Comparison of ENCODE assay signal across 29 cellular contexts in the genomic region with DNA sequence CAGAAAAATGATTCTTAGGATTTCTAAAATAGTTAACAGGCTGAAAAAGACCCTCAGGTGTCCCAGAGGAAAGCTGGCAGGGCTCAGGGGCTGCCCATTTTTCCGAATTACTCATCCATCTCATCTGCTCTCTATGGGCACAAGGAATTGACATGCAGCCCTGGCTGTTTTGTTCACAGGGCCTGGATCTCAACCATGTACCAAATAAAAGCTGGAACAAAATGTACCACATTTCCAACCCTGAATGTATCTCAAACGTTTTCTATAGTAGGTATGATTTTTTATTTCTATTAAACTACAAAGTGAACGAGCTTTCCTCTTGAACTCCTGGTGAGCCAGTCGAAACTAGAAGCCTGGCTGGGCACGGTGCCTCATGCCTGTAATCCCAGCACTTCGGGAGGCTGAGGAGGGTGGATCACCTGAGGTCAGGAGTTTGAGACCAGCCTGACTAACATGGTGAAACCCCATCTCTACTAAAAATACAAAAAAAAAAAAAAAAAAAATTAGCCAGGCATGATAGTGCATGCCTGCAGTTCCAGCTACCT. TPM values are rescaled to one million over a fixed set of nuclear protein-coding genes. Genes with fewer than 3 reads are reported as not detected.
"Had no signal": no experiment of that assay in that cellular context is flagged by ENCODE, and none has a peak within 500 bp of the region (broad histone marks: within the 10 kb centered on the region; RNA-seq: fewer than 3 reads in every experiment).

No MANE protein-coding gene starts in this region.

- H3K9me3 Mint-ChIP-seq: naive thymus-derived CD4-positive, alpha-beta T cell; natural killer cell; nephron; neural progenitor cell; stimulated activated memory B cell treated with anti-CD40 and anti-IgM and Interleukin-4, amounts not matched to agents 10 μg/mL and 1 μg/mL and 100 μg/mL, for 72 hours; stimulated activated naive CD8-positive, alpha-beta T cell treated with anti-CD3 and anti-CD28 coated beads, Interleukin-15, amount 100 ng/mL, for 72 hours had no signal

- H3K9me3 ChIP-seq: pancreas, psoas muscle, right atrium auricular region, right lobe of liver, spleen, suprapubic skin, testis, tibial nerve, upper lobe of left lung had no signal

- DNase-seq: naive thymus-derived CD4-positive, alpha-beta T cell; natural killer cell; occipital lobe; pancreas; psoas muscle; retina; right lobe of liver; spleen; stimulated activated CD4-positive, alpha-beta T cell treated with anti-CD3 and anti-CD28 coated beads, Interleukin-12 subunit alpha, Interleukin-12 subunit beta, amount 100 ng/mL, for 4 hours; stimulated activated CD4-positive, alpha-beta T cell treated with anti-CD3 and anti-CD28 coated beads, Interleukin-1b, Interleukin-23, amount 100 ng/mL, for 48 hours; stimulated activated CD4-positive, alpha-beta T cell treated with anti-CD3 and anti-CD28 coated beads, Interleukin-4, amount 100 ng/mL, for 1 hour; stimulated activated CD4-positive, alpha-beta T cell treated with anti-CD3 and anti-CD28 coated beads, Interleukin-4, amount 100 ng/mL, for 4 hours; stimulated activated CD8-positive, alpha-beta memory T cell treated with anti-CD3 and anti-CD28 coated beads, Interleukin-4, amount 100 ng/mL, for 48 hours; stimulated activated naive CD4-positive, alpha-beta T cell; stimulated activated naive CD8-positive, alpha-beta T cell treated with anti-CD3 and anti-CD28 coated beads, Interleukin-15, amount 100 ng/mL, for 72 hours; stimulated activated naive CD8-positive, alpha-beta T cell treated with anti-CD3 and anti-CD28 coated beads, Interleukin-15, Interleukin-2, amounts not matched to agents 100 U/mL and 50 U/mL, for 24 hours; substantia nigra; testis; trophoblast cell; upper lobe of left lung had no signal

- ATAC-seq: naive thymus-derived CD4-positive, alpha-beta T cell; natural killer cell; pancreas; psoas muscle; right lobe of liver; stimulated activated memory B cell treated with anti-CD40 and anti-IgM and Interleukin-4, amounts not matched to agents 10 μg/mL and 1 μg/mL and 100 μg/mL, for 72 hours; stimulated activated naive CD8-positive, alpha-beta T cell treated with anti-CD3 and anti-CD28 coated beads, Interleukin-15, amount 100 ng/mL, for 72 hours; stimulated activated naive CD8-positive, alpha-beta T cell treated with anti-CD3 and anti-CD28 coated beads, Interleukin-15, Interleukin-2, amounts not matched to agents 100 U/mL and 50 U/mL, for 24 hours had no signal

- H3K4me3 Mint-ChIP-seq: naive thymus-derived CD4-positive, alpha-beta T cell; natural killer cell; nephron; neural progenitor cell; stimulated activated memory B cell treated with anti-CD40 and anti-IgM and Interleukin-4, amounts not matched to agents 10 μg/mL and 1 μg/mL and 100 μg/mL, for 72 hours; stimulated activated naive CD8-positive, alpha-beta T cell treated with anti-CD3 and anti-CD28 coated beads, Interleukin-15, amount 100 ng/mL, for 72 hours had no signal

- H3K27ac Mint-ChIP-seq: naive thymus-derived CD4-positive, alpha-beta T cell; natural killer cell; nephron; neural progenitor cell; stimulated activated memory B cell treated with anti-CD40 and anti-IgM and Interleukin-4, amounts not matched to agents 10 μg/mL and 1 μg/mL and 100 μg/mL, for 72 hours; stimulated activated naive CD8-positive, alpha-beta T cell treated with anti-CD3 and anti-CD28 coated beads, Interleukin-15, amount 100 ng/mL, for 72 hours had no signal

- H3K9ac ChIP-seq: neural progenitor cell had no signal

- H3K36me3 ChIP-seq: neural progenitor cell, pancreas, right atrium auricular region, right lobe of liver, spleen, suprapubic skin, tibial nerve, upper lobe of left lung had no signal

- H3K27ac ChIP-seq: neural progenitor cell, pancreas, psoas muscle, right atrium auricular region, right lobe of liver, skin epidermis, spleen, suprapubic skin, testis, tibial nerve, upper lobe of left lung had no signal

- H3K4me1 ChIP-seq: neural progenitor cell, pancreas, psoas muscle, right atrium auricular region, right lobe of liver, spleen, tibial nerve had no signal

- H3K4me1 Mint-ChIP-seq: naive thymus-derived CD4-positive, alpha-beta T cell; natural killer cell; nephron; neural progenitor cell; stimulated activated memory B cell treated with anti-CD40 and anti-IgM and Interleukin-4, amounts not matched to agents 10 μg/mL and 1 μg/mL and 100 μg/mL, for 72 hours; stimulated activated naive CD8-positive, alpha-beta T cell treated with anti-CD3 and anti-CD28 coated beads, Interleukin-15, amount 100 ng/mL, for 72 hours had no signal

- H3K4me3 ChIP-seq: neural progenitor cell, pancreas, psoas muscle, right atrium auricular region, right lobe of liver, skin epidermis, smooth muscle cell, spleen, suprapubic skin, testis, tibial nerve, upper lobe of left lung had no signal

- H3K27me3 ChIP-seq: neural progenitor cell, pancreas, right atrium auricular region, right lobe of liver, testis, upper lobe of left lung had no signal

- H3K36me3 Mint-ChIP-seq: naive thymus-derived CD4-positive, alpha-beta T cell; natural killer cell; neural progenitor cell; stimulated activated memory B cell treated with anti-CD40 and anti-IgM and Interleukin-4, amounts not matched to agents 10 μg/mL and 1 μg/mL and 100 μg/mL, for 72 hours had no signal

- H2AFZ ChIP-seq: neural progenitor cell had no signal

- H3K4me2 ChIP-seq: neural progenitor cell, smooth muscle cell had no signal

RNA-seq across cellular contexts. Expression of gene RASD2, which starts 43.8 kb away (rescaled TPM):
- total RNA-seq: osteocyte had no signal
